In genomic region chr2:16321256-16321655, GRCh38 we compare ENCODE assay signal across 26 cellular contexts.
"Had no signal": no experiment of that assay in that cellular context is flagged by ENCODE, and none has a peak within 500 bp of the region (broad histone marks: within the 10 kb centered on the region; RNA-seq: fewer than 3 reads in every experiment).

No MANE protein-coding gene starts in this region.

- H3K27ac ChIP-seq: ascending aorta, brain microvascular endothelial cell, coronary artery, neutrophil, tibial artery, VCaP had no signal

- ATAC-seq: activated CD4-positive, CD25-positive, alpha-beta regulatory T cell treated with anti-CD3 and anti-CD28 coated beads, Interleukin-2, amount 50 U/mL, for 24 hours; effector memory CD8-positive, alpha-beta T cell; naive thymus-derived CD8-positive, alpha-beta T cell; stimulated activated memory B cell treated with anti-CD40 and anti-IgM and Interleukin-4, amounts not matched to agents 10 μg/mL and 1 μg/mL and 100 μg/mL, for 72 hours; stimulated activated naive CD8-positive, alpha-beta T cell treated with anti-CD3 and anti-CD28 coated beads, Interleukin-15, amount 100 ng/mL, for 72 hours had no signal

- H3K4me3 ChIP-seq: ascending aorta, coronary artery, smooth muscle cell, tibial artery had no signal

- H3K27me3 ChIP-seq: ascending aorta, brain microvascular endothelial cell, neutrophil had no signal

- H3K4me1 ChIP-seq: ascending aorta, tibial artery had no signal

- H3K9me3 ChIP-seq: ascending aorta, neutrophil, tibial artery had no signal

- H3K4me2 ChIP-seq: smooth muscle cell had no signal

- FAIRE-seq: endothelial cell of umbilical vein, keratinocyte, TTC549 had no signal

- H3K36me3 ChIP-seq: ascending aorta, brain microvascular endothelial cell, neutrophil, tibial artery had no signal

- DNase-seq: activated CD4-positive, alpha-beta memory T cell treated with anti-CD3 and anti-CD28 coated beads, Interleukin-2, amount 10 ng/mL, durations not matched to agents 7 days and 5 days; activated CD4-positive, alpha-beta T cell treated with anti-CD3 and anti-CD28 coated beads for 48 hours; activated CD8-positive, alpha-beta memory T cell treated with anti-CD3 and anti-CD28 coated beads, Interleukin-2, amount 50 U/mL, for 48 hours; activated gamma-delta T cell; activated naive CD4-positive, alpha-beta T cell treated with anti-CD3 and anti-CD28 coated beads, Interleukin-2, amount 10 ng/mL, durations not matched to agents 7 days and 5 days; activated naive CD8-positive, alpha-beta T cell treated with anti-CD3 and anti-CD28 coated beads, Interleukin-2, amount 10 ng/mL, durations not matched to agents 7 days and 5 days; activated T-cell treated with anti-CD3 and anti-CD28 coated beads, Interleukin-2, amount 50 U/mL, for 24 hours; brain microvascular endothelial cell; effector memory CD8-positive, alpha-beta T cell; naive thymus-derived CD8-positive, alpha-beta T cell; stimulated activated CD4-positive, alpha-beta T cell treated with anti-CD3 and anti-CD28 coated beads, Interleukin-1b, Interleukin-23, amount 100 ng/mL, for 48 hours; stimulated activated CD4-positive, alpha-beta T cell treated with anti-CD3 and anti-CD28 coated beads, Interleukin-4, amount 100 ng/mL, for 4 hours; stimulated activated CD8-positive, alpha-beta memory T cell treated with anti-CD3 and anti-CD28 coated beads, Interleukin-4, amount 100 ng/mL, for 48 hours; stimulated activated naive CD8-positive, alpha-beta T cell treated with anti-CD3 and anti-CD28 coated beads, Interleukin-15, amount 100 ng/mL, for 72 hours; T-helper 9 cell; tibial artery had no signal
